Comparison of ENCODE assay signal across 9 cellular contexts in the genomic region with DNA sequence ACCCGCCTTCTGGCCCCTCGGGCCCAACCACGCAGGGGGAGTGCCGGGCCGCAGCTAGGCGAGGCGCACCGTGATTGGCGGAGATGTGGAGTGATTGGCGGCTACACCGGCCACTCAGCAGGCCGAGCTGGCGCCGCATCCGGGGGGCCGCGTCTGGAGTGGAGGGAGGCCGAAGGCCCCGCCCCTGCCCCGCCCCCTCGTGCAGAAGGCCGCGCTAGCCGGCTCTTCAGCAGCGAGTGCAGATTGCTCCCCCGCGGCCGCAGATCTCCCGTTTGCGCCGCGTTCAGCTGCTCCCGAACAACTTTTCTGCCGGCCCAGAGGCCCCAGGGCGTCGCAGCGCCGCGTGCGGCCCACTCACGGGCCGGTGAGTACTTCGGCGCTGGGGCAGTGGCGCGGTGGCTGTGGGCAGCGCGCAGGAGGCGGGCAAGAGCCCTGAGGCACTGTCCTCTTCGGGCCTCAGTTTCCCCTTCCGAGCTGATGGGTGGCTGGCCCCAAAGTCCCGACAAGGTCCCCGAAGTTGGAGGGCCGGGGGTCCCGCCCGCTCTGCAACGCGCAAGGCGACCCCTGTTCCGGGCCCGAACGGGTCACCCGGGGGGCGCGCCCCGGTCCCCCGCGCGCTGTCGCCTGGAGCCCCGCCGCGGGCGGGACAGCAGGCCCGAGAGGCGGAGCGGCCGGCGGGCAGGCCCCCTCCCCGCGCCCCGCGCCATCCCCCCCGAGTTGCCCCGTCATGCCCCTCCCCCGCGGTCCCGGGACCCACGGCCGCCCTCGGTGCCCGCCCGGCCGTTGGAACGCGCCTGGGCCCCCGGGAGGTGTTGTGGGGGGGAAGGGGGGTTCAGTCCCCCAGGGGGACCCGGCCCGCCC. TPM values are rescaled to one million over a fixed set of nuclear protein-coding genes. Genes with fewer than 3 reads are reported as not detected.
DNase-seq lines count a peak whose midpoint lies in the region; ATAC-seq, FAIRE-seq and TF ChIP-seq lines count a peak whose summit lies in the region.
"Had no signal": no experiment of that assay in that cellular context is flagged by ENCODE, and none has a peak within 500 bp of the region (broad histone marks: within the 10 kb centered on the region; RNA-seq: fewer than 3 reads in every experiment).

A gene with protein sequence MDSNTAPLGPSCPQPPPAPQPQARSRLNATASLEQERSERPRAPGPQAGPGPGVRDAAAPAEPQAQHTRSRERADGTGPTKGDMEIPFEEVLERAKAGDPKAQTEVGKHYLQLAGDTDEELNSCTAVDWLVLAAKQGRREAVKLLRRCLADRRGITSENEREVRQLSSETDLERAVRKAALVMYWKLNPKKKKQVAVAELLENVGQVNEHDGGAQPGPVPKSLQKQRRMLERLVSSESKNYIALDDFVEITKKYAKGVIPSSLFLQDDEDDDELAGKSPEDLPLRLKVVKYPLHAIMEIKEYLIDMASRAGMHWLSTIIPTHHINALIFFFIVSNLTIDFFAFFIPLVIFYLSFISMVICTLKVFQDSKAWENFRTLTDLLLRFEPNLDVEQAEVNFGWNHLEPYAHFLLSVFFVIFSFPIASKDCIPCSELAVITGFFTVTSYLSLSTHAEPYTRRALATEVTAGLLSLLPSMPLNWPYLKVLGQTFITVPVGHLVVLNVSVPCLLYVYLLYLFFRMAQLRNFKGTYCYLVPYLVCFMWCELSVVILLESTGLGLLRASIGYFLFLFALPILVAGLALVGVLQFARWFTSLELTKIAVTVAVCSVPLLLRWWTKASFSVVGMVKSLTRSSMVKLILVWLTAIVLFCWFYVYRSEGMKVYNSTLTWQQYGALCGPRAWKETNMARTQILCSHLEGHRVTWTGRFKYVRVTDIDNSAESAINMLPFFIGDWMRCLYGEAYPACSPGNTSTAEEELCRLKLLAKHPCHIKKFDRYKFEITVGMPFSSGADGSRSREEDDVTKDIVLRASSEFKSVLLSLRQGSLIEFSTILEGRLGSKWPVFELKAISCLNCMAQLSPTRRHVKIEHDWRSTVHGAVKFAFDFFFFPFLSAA (plus strand): TSS at position 200 of the 861 bp plus-strand sequence. CDS start 7,606 bp downstream, outside the sequence.

- CTCF ChIA-PET in A549 (lab: Yijun Ruan, JAX) = interaction anchor here (3.2 to 3.5 kb wide), 2 partner anchors 19 to 57 kb away, joined by 11 to 20 read pairs; no protein-coding TSS in a partner anchor

- H2AFZ ChIP-seq in smooth muscle cell (ENCODE audit: low read depth) = peak within 1 kb of the TSS; percentile 93

- no peak for TF ChIP-seq EP300 in A549 (IDR thresholded peaks at IDR 0.05)

- H3K4me1 Mint-ChIP-seq in immature natural killer cell = peaks cover 11 to 20% of the 10 kb centered on the region in 2 donors

- TF ChIP-seq POLR2A in A549 (IDR thresholded peaks at IDR 0.05; ENCODE audit: low read length) = peak; percentile 60

- H3K27me3 Mint-ChIP-seq in immature natural killer cell (ENCODE audit: low read depth in 3 of 3) = peaks cover 4 to 10% (median 7%) of the 10 kb centered on the region in 3 donors

- no peaks in the 10 kb centered on the region for H3K79me2 ChIP-seq in smooth muscle cell (ENCODE audit: low read depth)

- H3K36me3 ChIP-seq in smooth muscle cell (ENCODE audit: low read depth) = no peaks in the 10 kb centered on the region

- H3K9ac ChIP-seq in smooth muscle cell (ENCODE audit: low read depth) = peak within 1 kb of the TSS; percentile 85

- H3K27ac ChIP-seq in A549 = peak within 1 kb of the TSS; percentile 76 to 91
- peak within 1 kb of the TSS; percentile 45 for H3K27ac ChIP-seq in smooth muscle cell (ENCODE audit: low read depth)

- no peaks in the 10 kb centered on the region for H3K36me3 Mint-ChIP-seq in immature natural killer cell

- H4K20me1 ChIP-seq in smooth muscle cell (ENCODE audit: low read depth) = peaks cover 30% of the 10 kb centered on the region

- no peak for TF ChIP-seq CTCF in A549 (IDR thresholded peaks at IDR 0.05)
- TF ChIP-seq CTCF in smooth muscle cell (IDR thresholded peaks at IDR 0.05; ENCODE audit: borderline replicate concordance, insufficient read depth, poor library complexity, severe bottlenecking) = no peak

- 4% methylated on average over 5 of the region's 99 CpGs for WGBS in A549 (ENCODE audit: missing lambda C conversion rate)
- WGBS in smooth muscle cell (ENCODE audit: low lambda C conversion rate) = 1% methylated on average over 48 of the region's 99 CpGs

- peak within 1 kb of the TSS in 5 of 6 donors; percentile 41 to 68 (median 63) for H3K27ac Mint-ChIP-seq in immature natural killer cell

- H3K4me1 ChIP-seq in A549 (peaks cover 28% of the 10 kb centered on the region), smooth muscle cell (ENCODE audit: low read depth) (peaks cover 8% of the 10 kb centered on the region)

- ATAC-seq in A549 (peak; percentile 98 to 100), GM18868 (IDR thresholded peaks at IDR 0.05; ENCODE audit: unreplicated experiment) (peak; percentile 100), HG03097 (IDR thresholded peaks at IDR 0.05; ENCODE audit: low FRiP score, unreplicated experiment) (peak; percentile 100)

- no peaks in the 10 kb centered on the region for H3K9me3 ChIP-seq in A549
- H3K9me3 ChIP-seq in smooth muscle cell (replicated peaks; ENCODE audit: low read depth) = no peaks in the 10 kb centered on the region

- H3K4me2 ChIP-seq in A549 (peak within 1 kb of the TSS; percentile 97), smooth muscle cell (peak within 1 kb of the TSS; percentile 100)

- DNase-seq in A549 (ENCODE audit: low read depth in 1 of 2, low spot score in 1 of 2) = peak; percentile 94 to 97
- DNase-seq in NCI-H2196 (lab: John Stamatoyannopoulos, UW; ENCODE audit: unreplicated experiment) = peak; percentile 98
- DNase-seq in activated CD4-positive, CD25-positive, alpha-beta regulatory T cell treated with anti-CD3 and anti-CD28 coated beads, Interleukin-2, amount 50 U/mL, for 16 hours (ENCODE audit: low read depth, low spot score) = peak; percentile 86
- DNase-seq in central memory CD4-positive, alpha-beta T cell = peak; percentile 93
- peak; percentile 96 to 98 (median 98) for DNase-seq in immature natural killer cell
- DNase-seq in smooth muscle cell (lab: John Stamatoyannopoulos, UW; ENCODE audit: unreplicated experiment) = peak; percentile 94
- DNase-seq: DND-41 had no signal

- FAIRE-seq in A549 (lab: Jason Lieb, UNC) = no peak

- no peaks in the 10 kb centered on the region for H3K27me3 ChIP-seq in smooth muscle cell (ENCODE audit: low read depth)

- POLR2A ChIA-PET in A549 (lab: Yijun Ruan, JAX) = no interaction called here

- H3K4me3 ChIP-seq in A549 (peak within 1 kb of the TSS; percentile 87), smooth muscle cell (peak within 1 kb of the TSS; percentile 100)

- peaks cover 7% of the 10 kb centered on the region for H3F3A ChIP-seq in smooth muscle cell (ENCODE audit: low read depth)

- no peaks in the 10 kb centered on the region for H3K9me3 Mint-ChIP-seq in immature natural killer cell

- H3K4me3 Mint-ChIP-seq in immature natural killer cell = peak within 1 kb of the TSS; percentile 81 to 89 (median 87)

- TF ChIP-seq RAD21 in A549 (conservative IDR thresholded peaks at IDR 0.05 in 1 of 2, IDR thresholded peaks at IDR 0.05 in 1 of 2) = no peak

TF ChIP-seq in A549, 52 proteins besides CTCF, POLR2A, EP300 and RAD21 (continues in another document):
- TF ChIP-seq HOXA7 (CRISPR knock-in tag; IDR thresholded peaks at IDR 0.05) = no peak
- TF ChIP-seq, protein P1, sequence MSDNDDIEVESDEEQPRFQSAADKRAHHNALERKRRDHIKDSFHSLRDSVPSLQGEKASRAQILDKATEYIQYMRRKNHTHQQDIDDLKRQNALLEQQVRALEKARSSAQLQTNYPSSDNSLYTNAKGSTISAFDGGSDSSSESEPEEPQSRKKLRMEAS (IDR thresholded peaks at IDR 0.05) = peak; percentile 37; the same call in 1 of the 2 replicates
- TF ChIP-seq, protein P2, sequence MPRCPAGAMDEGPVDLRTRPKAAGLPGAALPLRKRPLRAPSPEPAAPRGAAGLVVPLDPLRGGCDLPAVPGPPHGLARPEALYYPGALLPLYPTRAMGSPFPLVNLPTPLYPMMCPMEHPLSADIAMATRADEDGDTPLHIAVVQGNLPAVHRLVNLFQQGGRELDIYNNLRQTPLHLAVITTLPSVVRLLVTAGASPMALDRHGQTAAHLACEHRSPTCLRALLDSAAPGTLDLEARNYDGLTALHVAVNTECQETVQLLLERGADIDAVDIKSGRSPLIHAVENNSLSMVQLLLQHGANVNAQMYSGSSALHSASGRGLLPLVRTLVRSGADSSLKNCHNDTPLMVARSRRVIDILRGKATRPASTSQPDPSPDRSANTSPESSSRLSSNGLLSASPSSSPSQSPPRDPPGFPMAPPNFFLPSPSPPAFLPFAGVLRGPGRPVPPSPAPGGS (IDR thresholded peaks at IDR 0.05) = 0 out of 3 replicates have a peak, but pooled peaks have one; percentile 39
- TF ChIP-seq, protein P3, sequence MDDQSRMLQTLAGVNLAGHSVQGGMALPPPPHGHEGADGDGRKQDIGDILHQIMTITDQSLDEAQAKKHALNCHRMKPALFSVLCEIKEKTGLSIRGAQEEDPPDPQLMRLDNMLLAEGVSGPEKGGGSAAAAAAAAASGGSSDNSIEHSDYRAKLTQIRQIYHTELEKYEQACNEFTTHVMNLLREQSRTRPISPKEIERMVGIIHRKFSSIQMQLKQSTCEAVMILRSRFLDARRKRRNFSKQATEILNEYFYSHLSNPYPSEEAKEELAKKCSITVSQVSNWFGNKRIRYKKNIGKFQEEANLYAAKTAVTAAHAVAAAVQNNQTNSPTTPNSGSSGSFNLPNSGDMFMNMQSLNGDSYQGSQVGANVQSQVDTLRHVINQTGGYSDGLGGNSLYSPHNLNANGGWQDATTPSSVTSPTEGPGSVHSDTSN (IDR thresholded peaks at IDR 0.05) = peak; percentile 95
- TF ChIP-seq MYC (IDR thresholded peaks at IDR 0.05; ENCODE audit: borderline replicate concordance, low read length) = no peak
- peak; percentile 40; the same call in 1 of the 2 replicates for TF ChIP-seq PHF8 (IDR thresholded peaks at IDR 0.05; ENCODE audit: borderline replicate concordance, low read depth)

RNA-seq across cellular contexts. Expression of the gene that starts here (rescaled TPM):
- polyA plus RNA-seq in A549 (2011; rRNA removed) (8.8 and 12.0 TPM in 2 replicates), A549 (2017; fragmentation: RNase III; extraction: RNeasy Plus Mini Kit Qiagen cat#74134 plus additional on column Dnase treatment) (12.6 to 14.3 TPM (median 13.6 TPM) in 3 replicates), immature natural killer cell (1 to 10 TPM; 2.5 to 7.2 (median 5.8) TPM), smooth muscle cell (28.6 and 38.8 TPM in 2 replicates)
- 12.9 and 16.8 TPM in 2 replicates for polyA plus RNA-seq in A549 (2012; cell fraction: cytosol; rRNA removed)
- 39.9 and 60.5 TPM in 2 replicates for polyA plus RNA-seq in A549 (2012; cell fraction: nucleus; rRNA removed)
- polyA minus RNA-seq in A549 (2011; rRNA and poly(A)+ RNA removed) = 9.0 and 14.9 TPM in 2 replicates
- 25.3 and 30.2 TPM in 2 replicates for total RNA-seq in smooth muscle cell

Comparison
In these comparisons a context has a peak if more than half of its experiments do, and no peak if none do; other contexts are left out.
1. Peak in every context shown above with its lines: DNase-seq, ATAC-seq, H3K4me3 ChIP-seq and H3K27ac ChIP-seq.